8 cellular contexts compared by ENCODE assay signal in the genomic region with DNA sequence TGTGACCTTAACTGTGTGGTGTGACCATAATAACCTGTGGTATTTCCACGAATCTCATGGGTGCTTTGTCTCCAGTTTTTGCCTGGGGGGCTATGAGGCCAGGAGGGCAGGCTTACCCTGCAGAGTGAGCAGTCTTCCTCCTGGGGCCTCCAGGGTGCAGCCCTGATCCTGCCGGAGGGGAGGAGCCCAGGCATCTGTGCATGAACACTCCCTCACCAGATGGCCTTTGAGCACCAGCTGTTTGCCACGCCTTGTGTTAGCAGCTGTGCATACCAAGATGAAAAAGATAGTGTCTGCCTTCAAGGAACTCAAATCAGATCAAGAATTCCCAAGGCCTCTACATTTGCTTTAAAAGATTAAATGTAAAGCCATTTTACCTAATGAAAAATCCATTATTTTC.
DNase-seq lines count a peak whose midpoint lies in the region; ATAC-seq, FAIRE-seq and TF ChIP-seq lines count a peak whose summit lies in the region.

No MANE protein-coding gene starts in this region.

- H3K36me3 ChIP-seq in GM12878 (ENCODE audit: control insufficient read depth in 2 of 2, insufficient read depth in 2 of 2, low read length in 1 of 2) (peaks cover 6 to 32% of the 10 kb centered on the region in 2 experiments; a peak in 3 of 4 replicates), mucosa of descending colon (ENCODE audit: low read depth) (no peaks in the 10 kb centered on the region)

- POLR2A ChIA-PET in GM12878 (lab: Charles Lee): interaction anchor here (0.6 to 1.1 kb wide), 2 partner anchors 11 to 210 kb away, joined by 3 read pairs; no protein-coding TSS in a partner anchor

- 58% methylated on average over 3 of the region's 3 CpGs for WGBS in GM12878 (ENCODE audit: insufficient coverage, insufficient replicate concordance, low lambda C conversion rate, missing lambda C conversion rate)

- no peak overlapping the region for H3K4me2 ChIP-seq in GM12878 (ENCODE audit: control insufficient read depth, insufficient read depth)

- in situ Hi-C loops in GM12878 (cut with MboI): no loop called here

- no peak overlapping the region for H2AFZ ChIP-seq in GM12878 (ENCODE audit: control insufficient read depth, low read depth, low read length)

- no peak for TF ChIP-seq EP300 in GM12878 (IDR thresholded peaks at IDR 0.05; ENCODE audit: borderline replicate concordance in 1 of 2, control insufficient read depth in 1 of 2, low read depth in 2 of 2, low read length in 2 of 2)

- CTCF ChIA-PET in GM12878 (lab: Yijun Ruan, JAX): interaction anchor here (1.8 kb wide), 1 partner anchor 21 kb away, joined by 8 read pairs; no protein-coding TSS in a partner anchor

- H3K27ac ChIP-seq in GM12878 (ENCODE audit: control insufficient read depth, insufficient read depth): no peak overlapping the region

- H3K4me1 ChIP-seq in GM12878 (ENCODE audit: control insufficient read depth, insufficient read depth, low read length) (no peaks in the 10 kb centered on the region), mucosa of descending colon (ENCODE audit: low read depth) (peaks cover 36% of the 10 kb centered on the region)

- ATAC-seq in GM12878: peak; percentile 74
- ATAC-seq in mucosa of descending colon: peak; percentile 93
- no peak for ATAC-seq in GM21447 (IDR thresholded peaks at IDR 0.05; ENCODE audit: unreplicated experiment)
- no peak for ATAC-seq in GM18909 (IDR thresholded peaks at IDR 0.05; ENCODE audit: poor library complexity, unreplicated experiment)

- no peak for TF ChIP-seq RAD21 in GM12878 (IDR thresholded peaks at IDR 0.05; ENCODE audit: insufficient read depth, low read depth, low read length)

- H3K79me2 ChIP-seq in GM12878 (ENCODE audit: control insufficient read depth, insufficient read depth, low read length): peaks cover 22% of the 10 kb centered on the region

- SMC1A ChIA-PET in GM12878 (lab: Charles Lee; ENCODE audit: uncharacterized antibody, unreplicated experiment): interaction anchor here (1.1 to 1.2 kb wide), 2 partner anchors 11 to 22 kb away, joined by 3 read pairs; no protein-coding TSS in a partner anchor

- RAD21 ChIA-PET in GM12878 (lab: Charles Lee; ENCODE audit: unreplicated experiment): interaction anchor here (0.7 kb wide), 1 partner anchor 10 kb away, joined by 3 read pairs; no protein-coding TSS in a partner anchor

- peak; percentile 51 for DNase-seq in AG08395 (ENCODE audit: low spot score)
- peak; percentile 46 for DNase-seq in GM19238 (ENCODE audit: insufficient read length, low spot score)
- peak; percentile 38 for DNase-seq in NB4 (ENCODE audit: low read depth)
- DNase-seq in GM12878 (ENCODE audit: low read depth, low spot score): no peak
- peak; percentile 91 to 92 (median 92) for DNase-seq in mucosa of descending colon
- DNase-seq in NCI-H1436 treated with DMSO at 0.1 percent for 48 hours (lab: John Stamatoyannopoulos, UW): no peak

- H3K9ac ChIP-seq in GM12878 (ENCODE audit: control insufficient read depth, insufficient read depth, low read length): no peak overlapping the region

- no peak overlapping the region for H3K4me3 ChIP-seq in NB4 (ENCODE audit: low read depth, low read length)
- no peak overlapping the region for H3K4me3 ChIP-seq in GM12878
- no peak overlapping the region for H3K4me3 ChIP-seq in mucosa of descending colon

- H3K9me3 ChIP-seq in GM12878 (replicated peaks; ENCODE audit: control insufficient read depth, insufficient read depth, low read length): no peaks in the 10 kb centered on the region
- H3K9me3 ChIP-seq in mucosa of descending colon: no peaks in the 10 kb centered on the region

- no peak for FAIRE-seq in GM12878 (lab: Jason Lieb, UNC)

- no TSS peak for BruUV-seq in GM12878 (replicated peaks; lab: Mats Ljungman, UMichigan)

- TF ChIP-seq CTCF in NB4 (IDR thresholded peaks at IDR 0.05; ENCODE audit: low read depth, low read length) (no peak), GM12878 (IDR thresholded peaks at IDR 0.05 in 2 of 3, conservative IDR thresholded peaks at IDR 0.05 in 1 of 3; ENCODE audit: control insufficient read depth in 2 of 3, extremely low read depth in 1 of 3, insufficient read depth in 1 of 3, low read depth in 3 of 3, low read length in 3 of 3) (no peak), mucosa of descending colon (IDR thresholded peaks at IDR 0.05) (no peak)

- no peaks in the 10 kb centered on the region for H4K20me1 ChIP-seq in GM12878 (ENCODE audit: control insufficient read depth, insufficient read depth)

- intact Hi-C loops in GM12878 (cut with micrococcal nuclease; ENCODE audit: unreplicated experiment) (no loop called here), mucosa of descending colon (cut with DNase I, micrococcal nuclease) (no loop called here)

- H3K27me3 ChIP-seq in GM12878 (replicated peaks in 1 of 2; ENCODE audit: control insufficient read depth in 2 of 2, insufficient read depth in 2 of 2, low read length in 1 of 2): no peaks in the 10 kb centered on the region

- TF ChIP-seq POLR2A in NB4 (IDR thresholded peaks at IDR 0.05; ENCODE audit: extremely low read depth, insufficient read length): no peak
- no peak for TF ChIP-seq POLR2A in GM12878 (IDR thresholded peaks at IDR 0.05; ENCODE audit: low read depth, low read length)

TF ChIP-seq in GM12878, 131 proteins besides CTCF, POLR2A, EP300 and RAD21:
- no peak for TF ChIP-seq STAT1 (conservative IDR thresholded peaks at IDR 0.05)
- peak; percentile 86; the same call in 1 of the 2 replicates for TF ChIP-seq TCF12 (IDR thresholded peaks at IDR 0.05; ENCODE audit: low read depth, low read length)
- TF ChIP-seq, protein P1, sequence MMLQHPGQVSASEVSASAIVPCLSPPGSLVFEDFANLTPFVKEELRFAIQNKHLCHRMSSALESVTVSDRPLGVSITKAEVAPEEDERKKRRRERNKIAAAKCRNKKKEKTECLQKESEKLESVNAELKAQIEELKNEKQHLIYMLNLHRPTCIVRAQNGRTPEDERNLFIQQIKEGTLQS (IDR thresholded peaks at IDR 0.05; ENCODE audit: borderline replicate concordance, extremely low read depth, low read depth, low read length): no peak
- peak; percentile 64; the same call in 1 of the 2 replicates for TF ChIP-seq TCF3 (IDR thresholded peaks at IDR 0.05; ENCODE audit: borderline replicate concordance, insufficient read depth, low read depth, low read length)

Comparison
In these comparisons a context has a peak if more than half of its experiments do, and no peak if none do; other contexts are left out.
1. DNase-seq: peak in AG08395 (single experiment), GM19238 (single experiment), NB4 (single experiment) and mucosa of descending colon (3 of 3); none in GM12878 (single experiment) and NCI-H1436 treated with DMSO at 0.1 percent for 48 hours (single experiment).
2. ATAC-seq: peak in GM12878 (single experiment) and mucosa of descending colon (single experiment); none in GM21447 (single experiment) and GM18909 (single experiment).